Comparison of ENCODE assay signal across 8 cellular contexts in the genomic region with DNA sequence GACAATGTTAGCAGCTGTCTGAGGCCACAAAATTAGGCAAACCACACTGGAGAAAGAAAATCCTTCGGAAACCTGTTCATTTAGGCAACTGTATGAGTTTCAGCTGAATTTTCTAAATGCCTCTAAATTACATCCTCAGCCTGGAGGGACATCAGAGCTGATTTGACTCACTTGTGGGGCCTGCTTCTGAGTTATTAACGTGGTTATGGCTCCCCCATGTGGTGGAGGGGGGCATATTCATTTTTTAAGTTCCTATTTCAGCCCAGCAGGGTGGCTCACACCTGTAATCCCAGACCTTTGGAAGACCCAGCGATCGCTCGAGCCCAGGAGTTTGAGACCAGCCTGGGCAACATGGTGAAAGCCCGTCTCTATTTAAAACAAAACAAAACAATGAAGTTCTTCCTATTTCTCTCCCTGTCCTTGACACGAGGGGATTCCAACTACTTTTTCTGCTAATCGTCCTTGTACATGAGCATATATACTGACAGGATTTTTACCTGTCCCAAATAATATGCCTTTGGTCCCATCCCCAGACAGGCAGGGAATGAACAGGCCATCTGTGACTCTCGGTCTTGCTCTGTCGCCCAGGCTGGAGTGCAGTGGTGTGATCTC. TPM values are rescaled to one million over a fixed set of nuclear protein-coding genes. Genes with fewer than 3 reads are reported as not detected.
A peak's percentile ranks its signal among the peaks of the same experiment; 100 is the strongest.
DNase-seq lines count a peak whose midpoint lies in the region; ATAC-seq and TF ChIP-seq lines count a peak whose summit lies in the region.

No MANE protein-coding gene starts in this region.

- 14 to 22% (median 19%) methylated on average over 10 of the region's 10 CpGs for WGBS in stomach, 5 donors

- peaks cover 85% of the 10 kb centered on the region for H3K27me3 Mint-ChIP-seq in activated T-cell treated with anti-CD3 and anti-CD28 coated beads, Interleukin-2, amount 50 U/mL, for 24 hours
- H3K27me3 Mint-ChIP-seq in nephron progenitor cell (ENCODE audit: low read depth, poor library complexity) = peaks cover 8% of the 10 kb centered on the region

- peaks cover 23% of the 10 kb centered on the region for H3K4me1 Mint-ChIP-seq in activated T-cell treated with anti-CD3 and anti-CD28 coated beads, Interleukin-2, amount 50 U/mL, for 24 hours (ENCODE audit: low read depth)
- H3K4me1 Mint-ChIP-seq in nephron progenitor cell = peaks cover 7% of the 10 kb centered on the region

- TF ChIP-seq CTCF in Peyer's patch (IDR thresholded peaks at IDR 0.05) (peak; percentile 54 to 94 (median 84)), nephron progenitor cell (IDR thresholded peaks at IDR 0.05) (peak; percentile 88), stomach (IDR thresholded peaks at IDR 0.05) (peak in 5 of 7 experiments; percentile 76 to 93 (median 90))

- no peaks in the 10 kb centered on the region for H3K4me1 ChIP-seq in Peyer's patch
- peaks cover 0 to 14% (median 0%) of the 10 kb centered on the region in 4 donors for H3K4me1 ChIP-seq in stomach

- ATAC-seq in GM21528 (IDR thresholded peaks at IDR 0.05; ENCODE audit: low FRiP score, unreplicated experiment) = no peak

- DNase-seq in DMS53 (lab: John Stamatoyannopoulos, UW) (peak; percentile 88), KG1 (lab: John Stamatoyannopoulos, UW) (peak; percentile 33), Peyer's patch (peak in 2 of 3 donors; percentile 45 to 81), fibroblast of gingiva (ENCODE audit: low read depth) (peak; percentile 60), nephron progenitor cell (peak; percentile 72), stomach (peak; percentile 74)
- DNase-seq in activated T-cell treated with anti-CD3 and anti-CD28 coated beads, Interleukin-2, amount 50 U/mL, for 24 hours = peak; percentile 68

- intact Hi-C loops in stomach (cut with DNase I; ENCODE audit: low total_unique reads) = no loop called here

- H3K4me3 ChIP-seq in Peyer's patch (no peak overlapping the region), stomach (no peak overlapping the region)

- H3K9me3 Mint-ChIP-seq in activated T-cell treated with anti-CD3 and anti-CD28 coated beads, Interleukin-2, amount 50 U/mL, for 24 hours = no peaks in the 10 kb centered on the region
- H3K9me3 Mint-ChIP-seq in nephron progenitor cell = no peaks in the 10 kb centered on the region

- H3K36me3 ChIP-seq in Peyer's patch (no peaks in the 10 kb centered on the region), stomach (no peaks in the 10 kb centered on the region)

- H3K27me3 ChIP-seq in Peyer's patch = no peaks in the 10 kb centered on the region
- H3K27me3 ChIP-seq in stomach = peaks cover 0 to 70% (median 7%) of the 10 kb centered on the region in 3 donors

- H3K4me3 Mint-ChIP-seq in activated T-cell treated with anti-CD3 and anti-CD28 coated beads, Interleukin-2, amount 50 U/mL, for 24 hours = no peak overlapping the region
- no peak overlapping the region for H3K4me3 Mint-ChIP-seq in nephron progenitor cell

- H3K9me3 ChIP-seq in Peyer's patch (no peaks in the 10 kb centered on the region), stomach (no peaks in the 10 kb centered on the region)

- TF ChIP-seq POLR2A in Peyer's patch (IDR thresholded peaks at IDR 0.05) (no peak), stomach (IDR thresholded peaks at IDR 0.05) (no peak)

- H3K27ac ChIP-seq in Peyer's patch = no peak overlapping the region
- H3K27ac ChIP-seq in stomach = no peak overlapping the region

- TF ChIP-seq EP300 in stomach (IDR thresholded peaks at IDR 0.05) = no peak

- H3K27ac Mint-ChIP-seq in activated T-cell treated with anti-CD3 and anti-CD28 coated beads, Interleukin-2, amount 50 U/mL, for 24 hours = no peak overlapping the region
- no peak overlapping the region for H3K27ac Mint-ChIP-seq in nephron progenitor cell

- H3K36me3 Mint-ChIP-seq in activated T-cell treated with anti-CD3 and anti-CD28 coated beads, Interleukin-2, amount 50 U/mL, for 24 hours (ENCODE audit: low read depth) = no peaks in the 10 kb centered on the region
- H3K36me3 Mint-ChIP-seq in nephron progenitor cell (ENCODE audit: low read depth) = no peaks in the 10 kb centered on the region

RNA-seq across cellular contexts. Expression of a gene that starts 31.5 kb away (rescaled TPM):
- total RNA-seq in Peyer's patch = 100 to 1,000 TPM in 2 of 4 donors, 10 to 100 TPM in 2; 18.4 to 262 (median 91.2) TPM
- 100 to 1,000 TPM in 4 of 5 donors, 10 to 100 TPM in 1; 83.2 to 235 (median 144) TPM for total RNA-seq in stomach
- 10 to 100 TPM; 17.6 to 22.0 (median 20.5) TPM for polyA plus RNA-seq in stomach

RNA-seq across cellular contexts. Expression of a gene that starts 35.8 kb away (rescaled TPM):
- total RNA-seq in Peyer's patch = not detected
- not detected for total RNA-seq in stomach
- under 1 TPM in 2 of 3 donors, not detected in 1; 0.50 to 0.88 TPM for polyA plus RNA-seq in stomach

Comparison
In these comparisons a context has a peak if more than half of its experiments do, and no peak if none do; other contexts are left out.
1. DNase-seq: peak in every context shown above with its lines; median percentile 88 in DMS53; 74 in stomach; 72 in nephron progenitor cell; 68 in activated T-cell treated with anti-CD3 and anti-CD28 coated beads, Interleukin-2, amount 50 U/mL, for 24 hours; 63 in Peyer's patch; 60 in fibroblast of gingiva; 33 in KG1.